14 cellular contexts compared by ENCODE assay signal in the genomic region with DNA sequence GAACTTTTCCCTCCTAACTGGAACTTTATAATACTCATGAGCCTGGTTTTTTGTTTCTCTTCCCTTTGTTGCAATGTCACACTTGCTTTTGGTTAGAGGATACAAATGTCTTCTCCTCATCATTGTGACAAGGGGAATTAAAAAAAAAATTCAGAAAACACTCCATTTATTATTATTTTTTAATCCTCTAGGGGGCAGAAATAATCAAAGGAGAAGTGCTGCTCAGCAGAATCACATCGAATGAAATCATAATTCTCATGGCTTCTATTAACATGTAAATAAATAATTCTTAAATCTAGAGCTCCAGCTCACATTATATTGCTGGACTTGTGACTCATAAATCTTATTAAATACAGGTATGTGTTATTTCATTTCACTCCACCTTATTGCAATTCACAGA.
A peak's percentile ranks its signal among the peaks of the same experiment; 100 is the strongest.
DNase-seq lines count a peak whose midpoint lies in the region; ATAC-seq, FAIRE-seq and TF ChIP-seq lines count a peak whose summit lies in the region.
"Had no signal": no experiment of that assay in that cellular context is flagged by ENCODE, and none has a peak within 500 bp of the region (broad histone marks: within the 10 kb centered on the region; RNA-seq: fewer than 3 reads in every experiment).

No MANE protein-coding gene starts in this region.

- H3K27ac ChIP-seq in 22Rv1 (no peak overlapping the region), OCI-LY3 (ENCODE audit: low read length) (no peak overlapping the region)
- H3K27ac ChIP-seq: tibial artery had no signal

- no peaks in the 10 kb centered on the region for H3K36me3 ChIP-seq in OCI-LY3 (replicated peaks; ENCODE audit: low read depth, low read length)
- H3K36me3 ChIP-seq: tibial artery had no signal

- peak; percentile 47 for TF ChIP-seq CTCF in 22Rv1 (IDR thresholded peaks at IDR 0.05)
- TF ChIP-seq CTCF in D721Med (IDR thresholded peaks at IDR 0.05; ENCODE audit: insufficient read depth, missing control alignments) = peak; percentile 22
- TF ChIP-seq CTCF in OCI-LY3 (IDR thresholded peaks at IDR 0.05; ENCODE audit: low read depth, low read length) = peak; percentile 30; the same call in 1 of the 2 replicates
- peak; percentile 42 for TF ChIP-seq CTCF in fibroblast of mammary gland (conservative IDR thresholded peaks at IDR 0.05; ENCODE audit: control insufficient read depth, insufficient read depth, low read depth, low read length)

- no peaks in the 10 kb centered on the region for H3K79me2 ChIP-seq in OCI-LY3 (ENCODE audit: low read length)

- ATAC-seq in GM18861 (IDR thresholded peaks at IDR 0.05; ENCODE audit: unreplicated experiment) = no peak
- no peak for ATAC-seq in GM19397 (IDR thresholded peaks at IDR 0.05; ENCODE audit: unreplicated experiment)
- no peak for ATAC-seq in HG03280 (IDR thresholded peaks at IDR 0.05; ENCODE audit: unreplicated experiment)
- no peak for ATAC-seq in GM19467 (IDR thresholded peaks at IDR 0.05; ENCODE audit: unreplicated experiment)

- H3K4me1 ChIP-seq in OCI-LY3 (ENCODE audit: low read length) = no peaks in the 10 kb centered on the region
- H3K4me1 ChIP-seq: tibial artery had no signal

- DNase-seq in D721Med (ENCODE audit: insufficient read length, low spot score) (no peak), fibroblast of mammary gland (ENCODE audit: low read depth) (peak; percentile 14)
- DNase-seq: amygdala; CD4-positive, CD25-positive, alpha-beta regulatory T cell; KG1; tibial artery had no signal

- H4K20me1 ChIP-seq in OCI-LY3 (ENCODE audit: insufficient read depth, low read length) = no peaks in the 10 kb centered on the region

- no peak overlapping the region for H3K4me3 ChIP-seq in OCI-LY3 (ENCODE audit: low read length)
- no peak overlapping the region for H3K4me3 ChIP-seq in fibroblast of mammary gland (ENCODE audit: control insufficient read depth, low read depth, low read length)
- H3K4me3 ChIP-seq: tibial artery had no signal

- H3K4me2 ChIP-seq in OCI-LY3 (ENCODE audit: low read length) = no peak overlapping the region

- H3K9ac ChIP-seq in OCI-LY3 (ENCODE audit: low read length) = no peak overlapping the region

- no peak overlapping the region for H2AFZ ChIP-seq in OCI-LY3 (ENCODE audit: low read depth, low read length)

- no peaks in the 10 kb centered on the region for H3K27me3 ChIP-seq in OCI-LY3 (ENCODE audit: low read depth, low read length)
- H3K27me3 ChIP-seq: tibial artery had no signal

- no peak for FAIRE-seq in D721Med (lab: Jason Lieb, UNC)
- FAIRE-seq: H54, TTC549 had no signal

- H3K9me3 ChIP-seq in OCI-LY3 (ENCODE audit: insufficient read depth, low read length) = no peaks in the 10 kb centered on the region
- H3K9me3 ChIP-seq: tibial artery had no signal
